Comparison of ENCODE assay signal across 8 cellular contexts in the genomic region with DNA sequence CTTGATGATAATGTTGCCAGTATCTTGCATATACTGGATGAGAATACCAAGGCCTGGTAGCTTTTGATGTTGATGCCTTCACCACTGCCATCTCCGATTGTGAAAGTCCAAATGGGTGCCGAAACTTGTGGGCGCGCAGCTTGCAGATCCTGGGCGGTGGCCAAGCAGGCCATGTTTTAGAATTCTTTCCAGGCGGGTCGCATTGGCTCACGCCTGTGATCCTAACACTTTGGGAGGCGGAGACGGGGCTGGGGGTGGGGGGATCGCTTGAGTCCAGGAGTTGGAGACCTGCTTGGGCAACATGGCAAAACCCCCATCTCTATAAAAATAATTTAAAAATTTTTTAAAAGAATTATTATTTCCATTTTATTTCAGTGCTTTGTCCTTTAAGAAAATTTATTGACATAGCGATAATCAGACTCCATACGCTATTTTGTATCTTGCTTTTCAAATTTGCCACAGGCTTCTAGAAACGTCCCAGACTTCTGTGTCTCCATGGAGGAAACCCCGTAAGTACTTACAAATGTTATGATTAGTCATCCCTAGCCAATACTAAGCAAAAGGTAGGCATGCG. TPM values are rescaled to one million over a fixed set of nuclear protein-coding genes. Genes with fewer than 3 reads are reported as not detected.
DNase-seq lines count a peak whose midpoint lies in the region; ATAC-seq lines count a peak whose summit lies in the region.

No MANE protein-coding gene starts in this region.

- H3K9ac ChIP-seq in HUES48 (ENCODE audit: low read depth, low read length), result peak overlapping the region; percentile 65; the same call in 1 of the 2 replicates

- H3K4me1 ChIP-seq in HUES48 (ENCODE audit: control insufficient read depth, insufficient read depth, low read length), result peaks cover 43% of the 10 kb centered on the region

- H3K27ac Mint-ChIP-seq in activated naive CD8-positive, alpha-beta T cell treated with anti-CD3 and anti-CD28 coated beads for 36 hours, result peak overlapping the region; percentile 87
- peak overlapping the region; percentile 92 for H3K27ac Mint-ChIP-seq in stimulated activated memory B cell treated with anti-CD40 and anti-IgM and Interleukin-4, amounts not matched to agents 10 μg/mL and 1 μg/mL and 100 μg/mL, for 72 hours

- peak overlapping the region; percentile 91 for H3K4me3 Mint-ChIP-seq in activated naive CD8-positive, alpha-beta T cell treated with anti-CD3 and anti-CD28 coated beads for 36 hours
- peak overlapping the region; percentile 90 for H3K4me3 Mint-ChIP-seq in stimulated activated memory B cell treated with anti-CD40 and anti-IgM and Interleukin-4, amounts not matched to agents 10 μg/mL and 1 μg/mL and 100 μg/mL, for 72 hours

- ATAC-seq in stimulated activated memory B cell treated with anti-CD40 and anti-IgM and Interleukin-4, amounts not matched to agents 10 μg/mL and 1 μg/mL and 100 μg/mL, for 72 hours, result no peak
- ATAC-seq in GM18517 (IDR thresholded peaks at IDR 0.05; ENCODE audit: unreplicated experiment) (no peak), HG02885 (IDR thresholded peaks at IDR 0.05; ENCODE audit: poor library complexity, unreplicated experiment) (no peak)

- no peak for DNase-seq in activated naive CD8-positive, alpha-beta T cell treated with anti-CD3 and anti-CD28 coated beads for 36 hours
- no peak for DNase-seq in inferior parietal cortex (ENCODE audit: extremely low spot score)
- DNase-seq in CD1c-positive myeloid dendritic cell (ENCODE audit: extremely low spot score), result no peak

- H3K27ac ChIP-seq in HUES48 (ENCODE audit: low read depth, low read length), result peak overlapping the region; percentile 96

- H3K9me3 ChIP-seq in HUES48 (ENCODE audit: control insufficient read depth, insufficient read depth, low read length), result no peaks in the 10 kb centered on the region
- H3K9me3 ChIP-seq in iPS-18c (ENCODE audit: control insufficient read depth, insufficient read depth, low read length), result no peaks in the 10 kb centered on the region

- peaks cover 21% of the 10 kb centered on the region for H3K36me3 Mint-ChIP-seq in activated naive CD8-positive, alpha-beta T cell treated with anti-CD3 and anti-CD28 coated beads for 36 hours
- peaks cover 12% of the 10 kb centered on the region for H3K36me3 Mint-ChIP-seq in stimulated activated memory B cell treated with anti-CD40 and anti-IgM and Interleukin-4, amounts not matched to agents 10 μg/mL and 1 μg/mL and 100 μg/mL, for 72 hours

- no peaks in the 10 kb centered on the region for H3K27me3 ChIP-seq in HUES48 (ENCODE audit: control insufficient read depth, insufficient read depth, low read length)

- peak overlapping the region; percentile 86 for H3K4me3 ChIP-seq in HUES48 (ENCODE audit: low read depth, low read length)
- peak overlapping the region; percentile 92; the same call in 1 of the 2 replicates for H3K4me3 ChIP-seq in iPS-18c (ENCODE audit: insufficient read depth, low read depth, low read length)

- H3K27me3 Mint-ChIP-seq in activated naive CD8-positive, alpha-beta T cell treated with anti-CD3 and anti-CD28 coated beads for 36 hours, result no peaks in the 10 kb centered on the region
- no peaks in the 10 kb centered on the region for H3K27me3 Mint-ChIP-seq in stimulated activated memory B cell treated with anti-CD40 and anti-IgM and Interleukin-4, amounts not matched to agents 10 μg/mL and 1 μg/mL and 100 μg/mL, for 72 hours

- H3K4me1 Mint-ChIP-seq in activated naive CD8-positive, alpha-beta T cell treated with anti-CD3 and anti-CD28 coated beads for 36 hours, result peaks cover 27% of the 10 kb centered on the region
- H3K4me1 Mint-ChIP-seq in stimulated activated memory B cell treated with anti-CD40 and anti-IgM and Interleukin-4, amounts not matched to agents 10 μg/mL and 1 μg/mL and 100 μg/mL, for 72 hours, result peaks cover 24% of the 10 kb centered on the region

- no peaks in the 10 kb centered on the region for H3K9me3 Mint-ChIP-seq in activated naive CD8-positive, alpha-beta T cell treated with anti-CD3 and anti-CD28 coated beads for 36 hours
- H3K9me3 Mint-ChIP-seq in stimulated activated memory B cell treated with anti-CD40 and anti-IgM and Interleukin-4, amounts not matched to agents 10 μg/mL and 1 μg/mL and 100 μg/mL, for 72 hours, result no peaks in the 10 kb centered on the region

- peaks cover 19% of the 10 kb centered on the region for H3K36me3 ChIP-seq in HUES48 (ENCODE audit: control insufficient read depth, insufficient read depth, low read length)

RNA-seq across cellular contexts. Expression of gene ZNF326, which starts 0.6 kb away (rescaled TPM):
- total RNA-seq in activated naive CD8-positive, alpha-beta T cell treated with anti-CD3 and anti-CD28 coated beads for 36 hours, result 10 to 100 TPM; 26.8 to 28.1 TPM
